19 cellular contexts compared by ENCODE assay signal in genomic region chr1:61156576-61157239, GRCh38.
DNase-seq lines count a peak whose midpoint lies in the region; ATAC-seq and TF ChIP-seq lines count a peak whose summit lies in the region.
"Had no signal": no experiment of that assay in that cellular context is flagged by ENCODE, and none has a peak within 500 bp of the region (broad histone marks: within the 10 kb centered on the region; RNA-seq: fewer than 3 reads in every experiment).

No MANE protein-coding gene starts in this region.

- no peak for TF ChIP-seq CTCF in osteocyte (IDR thresholded peaks at IDR 0.05)

- no peak overlapping the region for H3K27ac Mint-ChIP-seq in stimulated activated naive CD8-positive, alpha-beta T cell treated with anti-CD3 and anti-CD28 coated beads, Interleukin-15, amount 100 ng/mL, for 72 hours
- H3K27ac Mint-ChIP-seq in osteocyte (ENCODE audit: unreplicated experiment) = peak overlapping the region; percentile 85
- H3K27ac Mint-ChIP-seq: activated naive CD8-positive, alpha-beta T cell treated with anti-CD3 and anti-CD28 coated beads, Interleukin-2, amount 10 ng/mL, durations not matched to agents 7 days and 5 days; activated T-cell treated with anti-CD3 and anti-CD28 coated beads, Interleukin-2, amount 50 U/mL, for 24 hours; H9; stimulated activated naive B cell treated with anti-CD40 and anti-IgM and Interleukin-4, amounts not matched to agents 10 μg/mL and 1 μg/mL and 100 μg/mL, for 72 hours had no signal

- H3K9me3 Mint-ChIP-seq in stimulated activated naive CD8-positive, alpha-beta T cell treated with anti-CD3 and anti-CD28 coated beads, Interleukin-15, amount 100 ng/mL, for 72 hours = no peaks in the 10 kb centered on the region
- no peaks in the 10 kb centered on the region for H3K9me3 Mint-ChIP-seq in osteocyte (ENCODE audit: unreplicated experiment)
- H3K9me3 Mint-ChIP-seq: activated naive CD8-positive, alpha-beta T cell treated with anti-CD3 and anti-CD28 coated beads, Interleukin-2, amount 10 ng/mL, durations not matched to agents 7 days and 5 days; activated T-cell treated with anti-CD3 and anti-CD28 coated beads, Interleukin-2, amount 50 U/mL, for 24 hours; CD4-positive, alpha-beta memory T cell; H9; natural killer cell treated with Interleukin-12 subunit alpha and Interleukin-12 subunit beta and Interleukin-15 and Interleukin-18, amount 100 ng/mL, for 72 hours; stimulated activated naive B cell treated with anti-CD40 and anti-IgM and Interleukin-4, amounts not matched to agents 10 μg/mL and 1 μg/mL and 100 μg/mL, for 72 hours had no signal

- H3K27me3 Mint-ChIP-seq in stimulated activated naive CD8-positive, alpha-beta T cell treated with anti-CD3 and anti-CD28 coated beads, Interleukin-15, amount 100 ng/mL, for 72 hours = no peaks in the 10 kb centered on the region
- H3K27me3 Mint-ChIP-seq in osteocyte (ENCODE audit: unreplicated experiment) = no peaks in the 10 kb centered on the region
- H3K27me3 Mint-ChIP-seq: activated T-cell treated with anti-CD3 and anti-CD28 coated beads, Interleukin-2, amount 50 U/mL, for 24 hours; CD4-positive, alpha-beta memory T cell; stimulated activated naive B cell treated with anti-CD40 and anti-IgM and Interleukin-4, amounts not matched to agents 10 μg/mL and 1 μg/mL and 100 μg/mL, for 72 hours had no signal

- no peak for DNase-seq in stimulated activated naive CD8-positive, alpha-beta T cell treated with anti-CD3 and anti-CD28 coated beads, Interleukin-15, amount 100 ng/mL, for 72 hours
- no peak for DNase-seq in stimulated activated naive CD8-positive, alpha-beta T cell treated with anti-CD3 and anti-CD28 coated beads, Interleukin-15, Interleukin-2, amounts not matched to agents 100 U/mL and 50 U/mL, for 24 hours
- DNase-seq in left ventricle myocardium superior (no peak), osteocyte (ENCODE audit: extremely low spot score, unreplicated experiment) (no peak), NCI-H1092 (lab: John Stamatoyannopoulos, UW) (no peak)
- no peak for DNase-seq in stimulated activated CD4-positive, alpha-beta T cell treated with anti-CD3 and anti-CD28 coated beads, Interleukin-2, amount 100 ng/mL, for 24 hours
- DNase-seq: activated CD4-positive, alpha-beta T cell treated with anti-CD3 and anti-CD28 coated beads for 4 hours; activated naive CD8-positive, alpha-beta T cell treated with anti-CD3 and anti-CD28 coated beads, Interleukin-2, amount 10 ng/mL, durations not matched to agents 7 days and 5 days; activated T-cell treated with anti-CD3 and anti-CD28 coated beads, Interleukin-2, amount 50 U/mL, for 24 hours; CD4-positive, alpha-beta memory T cell; H9; left colon; NCI-H1417 treated with DMSO at 0.1 percent for 48 hours; SHP77; stimulated activated naive B cell treated with anti-CD40 and anti-IgM and Interleukin-4, amounts not matched to agents 10 μg/mL and 1 μg/mL and 100 μg/mL, for 72 hours; T-helper 9 cell had no signal

- intact Hi-C loops in left ventricle myocardium superior (cut with micrococcal nuclease) = no loop called here

- H3K4me1 Mint-ChIP-seq in stimulated activated naive CD8-positive, alpha-beta T cell treated with anti-CD3 and anti-CD28 coated beads, Interleukin-15, amount 100 ng/mL, for 72 hours = peaks cover 31% of the 10 kb centered on the region
- peaks cover 39% of the 10 kb centered on the region for H3K4me1 Mint-ChIP-seq in osteocyte (ENCODE audit: unreplicated experiment)

- no peak overlapping the region for H3K4me3 Mint-ChIP-seq in stimulated activated naive CD8-positive, alpha-beta T cell treated with anti-CD3 and anti-CD28 coated beads, Interleukin-15, amount 100 ng/mL, for 72 hours
- no peak overlapping the region for H3K4me3 Mint-ChIP-seq in osteocyte (ENCODE audit: unreplicated experiment)
- H3K4me3 Mint-ChIP-seq: activated T-cell treated with anti-CD3 and anti-CD28 coated beads, Interleukin-2, amount 50 U/mL, for 24 hours; CD4-positive, alpha-beta memory T cell; H9; natural killer cell treated with Interleukin-12 subunit alpha and Interleukin-12 subunit beta and Interleukin-15 and Interleukin-18, amount 100 ng/mL, for 72 hours; stimulated activated naive B cell treated with anti-CD40 and anti-IgM and Interleukin-4, amounts not matched to agents 10 μg/mL and 1 μg/mL and 100 μg/mL, for 72 hours had no signal

- peaks cover 5% of the 10 kb centered on the region for H3K36me3 Mint-ChIP-seq in osteocyte (ENCODE audit: unreplicated experiment)
- H3K36me3 Mint-ChIP-seq: activated naive CD8-positive, alpha-beta T cell treated with anti-CD3 and anti-CD28 coated beads, Interleukin-2, amount 10 ng/mL, durations not matched to agents 7 days and 5 days; natural killer cell treated with Interleukin-12 subunit alpha and Interleukin-12 subunit beta and Interleukin-15 and Interleukin-18, amount 100 ng/mL, for 72 hours; stimulated activated naive B cell treated with anti-CD40 and anti-IgM and Interleukin-4, amounts not matched to agents 10 μg/mL and 1 μg/mL and 100 μg/mL, for 72 hours had no signal

- ATAC-seq in stimulated activated naive CD8-positive, alpha-beta T cell treated with anti-CD3 and anti-CD28 coated beads, Interleukin-15, amount 100 ng/mL, for 72 hours = peak; percentile 10
- no peak for ATAC-seq in stimulated activated naive CD8-positive, alpha-beta T cell treated with anti-CD3 and anti-CD28 coated beads, Interleukin-15, Interleukin-2, amounts not matched to agents 100 U/mL and 50 U/mL, for 24 hours
- ATAC-seq in left ventricle myocardium superior = peak; percentile 22
- ATAC-seq in GM21737 (IDR thresholded peaks at IDR 0.05; ENCODE audit: unreplicated experiment) = no peak
- no peak for ATAC-seq in esophagus mucosa

Comparison
In these comparisons a context has a peak if more than half of its experiments do, and no peak if none do; other contexts are left out.
1. ATAC-seq: peak in stimulated activated naive CD8-positive, alpha-beta T cell treated with anti-CD3 and anti-CD28 coated beads, Interleukin-15, amount 100 ng/mL, for 72 hours (single experiment) and left ventricle myocardium superior (single experiment); none in stimulated activated naive CD8-positive, alpha-beta T cell treated with anti-CD3 and anti-CD28 coated beads, Interleukin-15, Interleukin-2, amounts not matched to agents 100 U/mL and 50 U/mL, for 24 hours (single experiment), GM21737 (single experiment) and esophagus mucosa (single experiment).